In the genomic region with DNA sequence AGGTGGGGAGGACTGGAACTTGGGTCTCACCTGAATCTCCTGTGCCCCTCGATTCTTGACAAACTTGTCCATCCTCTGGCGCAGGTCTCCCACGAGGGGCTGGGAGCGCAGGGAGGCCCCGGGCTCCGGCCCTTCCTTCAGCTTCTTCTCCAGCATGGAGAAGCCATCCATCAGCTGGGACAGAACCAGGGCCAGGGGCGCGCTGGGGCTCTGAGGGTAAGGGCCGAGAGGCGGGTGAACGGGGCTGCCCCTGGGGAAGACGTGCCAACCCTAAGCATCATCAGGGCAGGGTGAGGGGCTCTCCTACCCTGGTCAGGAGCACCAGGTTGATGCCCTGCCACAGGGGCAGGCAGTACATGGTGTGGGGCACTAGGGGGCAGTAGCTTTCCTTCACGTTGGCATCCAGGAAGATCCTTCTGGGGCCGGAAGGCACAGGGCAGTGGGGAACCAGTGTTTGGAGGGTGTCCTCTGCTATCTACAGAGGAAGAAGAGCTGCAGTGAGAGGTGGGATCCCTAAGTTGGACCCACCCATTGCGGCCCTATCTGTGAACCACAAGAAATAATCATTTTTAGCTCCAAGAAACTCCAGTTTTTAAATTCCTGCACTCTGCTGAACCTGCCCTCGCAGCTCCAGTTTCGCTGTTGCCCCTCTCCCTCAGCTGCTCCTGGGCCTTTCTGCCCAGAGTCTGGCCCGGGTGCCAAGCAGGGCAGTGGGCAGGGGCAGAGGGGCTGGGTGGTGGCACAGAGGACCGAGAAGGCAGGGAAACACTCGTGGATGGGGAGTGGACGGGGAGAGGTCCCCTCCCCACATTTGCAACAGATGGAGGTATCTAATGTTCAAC, we compare ENCODE assay signal across 2 cellular contexts.
A peak's percentile ranks its signal among the peaks of the same experiment; 100 is the strongest.
TF ChIP-seq lines count a peak whose summit lies in the region.

No MANE protein-coding gene starts in this region.

TF ChIP-seq in SK-N-SH treated with all-trans-retinoic acid at 6 μM for 48 hours, 23 proteins besides CTCF, POLR2A, EP300 and RAD21 (continued from another document):
- TF ChIP-seq ZNF70 (CRISPR knock-in tag; IDR thresholded peaks at IDR 0.05) (no peak), OSR1 (CRISPR knock-in tag; IDR thresholded peaks at IDR 0.05) (no peak), ZNF565 (CRISPR knock-in tag; conservative IDR thresholded peaks at IDR 0.05; ENCODE audit: low read depth) (no peak), ZC3H10 (CRISPR knock-in tag; IDR thresholded peaks at IDR 0.05) (no peak), ISL1 (CRISPR knock-in tag; IDR thresholded peaks at IDR 0.05) (no peak)
- TF ChIP-seq, protein P1, sequence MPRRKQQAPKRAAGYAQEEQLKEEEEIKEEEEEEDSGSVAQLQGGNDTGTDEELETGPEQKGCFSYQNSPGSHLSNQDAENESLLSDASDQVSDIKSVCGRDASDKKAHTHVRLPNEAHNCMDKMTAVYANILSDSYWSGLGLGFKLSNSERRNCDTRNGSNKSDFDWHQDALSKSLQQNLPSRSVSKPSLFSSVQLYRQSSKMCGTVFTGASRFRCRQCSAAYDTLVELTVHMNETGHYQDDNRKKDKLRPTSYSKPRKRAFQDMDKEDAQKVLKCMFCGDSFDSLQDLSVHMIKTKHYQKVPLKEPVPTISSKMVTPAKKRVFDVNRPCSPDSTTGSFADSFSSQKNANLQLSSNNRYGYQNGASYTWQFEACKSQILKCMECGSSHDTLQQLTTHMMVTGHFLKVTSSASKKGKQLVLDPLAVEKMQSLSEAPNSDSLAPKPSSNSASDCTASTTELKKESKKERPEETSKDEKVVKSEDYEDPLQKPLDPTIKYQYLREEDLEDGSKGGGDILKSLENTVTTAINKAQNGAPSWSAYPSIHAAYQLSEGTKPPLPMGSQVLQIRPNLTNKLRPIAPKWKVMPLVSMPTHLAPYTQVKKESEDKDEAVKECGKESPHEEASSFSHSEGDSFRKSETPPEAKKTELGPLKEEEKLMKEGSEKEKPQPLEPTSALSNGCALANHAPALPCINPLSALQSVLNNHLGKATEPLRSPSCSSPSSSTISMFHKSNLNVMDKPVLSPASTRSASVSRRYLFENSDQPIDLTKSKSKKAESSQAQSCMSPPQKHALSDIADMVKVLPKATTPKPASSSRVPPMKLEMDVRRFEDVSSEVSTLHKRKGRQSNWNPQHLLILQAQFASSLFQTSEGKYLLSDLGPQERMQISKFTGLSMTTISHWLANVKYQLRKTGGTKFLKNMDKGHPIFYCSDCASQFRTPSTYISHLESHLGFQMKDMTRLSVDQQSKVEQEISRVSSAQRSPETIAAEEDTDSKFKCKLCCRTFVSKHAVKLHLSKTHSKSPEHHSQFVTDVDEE (CRISPR knock-in tag; IDR thresholded peaks at IDR 0.05): no peak
- TF ChIP-seq, protein P2, sequence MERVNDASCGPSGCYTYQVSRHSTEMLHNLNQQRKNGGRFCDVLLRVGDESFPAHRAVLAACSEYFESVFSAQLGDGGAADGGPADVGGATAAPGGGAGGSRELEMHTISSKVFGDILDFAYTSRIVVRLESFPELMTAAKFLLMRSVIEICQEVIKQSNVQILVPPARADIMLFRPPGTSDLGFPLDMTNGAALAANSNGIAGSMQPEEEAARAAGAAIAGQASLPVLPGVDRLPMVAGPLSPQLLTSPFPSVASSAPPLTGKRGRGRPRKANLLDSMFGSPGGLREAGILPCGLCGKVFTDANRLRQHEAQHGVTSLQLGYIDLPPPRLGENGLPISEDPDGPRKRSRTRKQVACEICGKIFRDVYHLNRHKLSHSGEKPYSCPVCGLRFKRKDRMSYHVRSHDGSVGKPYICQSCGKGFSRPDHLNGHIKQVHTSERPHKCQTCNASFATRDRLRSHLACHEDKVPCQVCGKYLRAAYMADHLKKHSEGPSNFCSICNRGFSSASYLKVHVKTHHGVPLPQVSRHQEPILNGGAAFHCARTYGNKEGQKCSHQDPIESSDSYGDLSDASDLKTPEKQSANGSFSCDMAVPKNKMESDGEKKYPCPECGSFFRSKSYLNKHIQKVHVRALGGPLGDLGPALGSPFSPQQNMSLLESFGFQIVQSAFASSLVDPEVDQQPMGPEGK (CRISPR knock-in tag; IDR thresholded peaks at IDR 0.05; ENCODE audit: borderline replicate concordance): no peak
- TF ChIP-seq, protein P3, sequence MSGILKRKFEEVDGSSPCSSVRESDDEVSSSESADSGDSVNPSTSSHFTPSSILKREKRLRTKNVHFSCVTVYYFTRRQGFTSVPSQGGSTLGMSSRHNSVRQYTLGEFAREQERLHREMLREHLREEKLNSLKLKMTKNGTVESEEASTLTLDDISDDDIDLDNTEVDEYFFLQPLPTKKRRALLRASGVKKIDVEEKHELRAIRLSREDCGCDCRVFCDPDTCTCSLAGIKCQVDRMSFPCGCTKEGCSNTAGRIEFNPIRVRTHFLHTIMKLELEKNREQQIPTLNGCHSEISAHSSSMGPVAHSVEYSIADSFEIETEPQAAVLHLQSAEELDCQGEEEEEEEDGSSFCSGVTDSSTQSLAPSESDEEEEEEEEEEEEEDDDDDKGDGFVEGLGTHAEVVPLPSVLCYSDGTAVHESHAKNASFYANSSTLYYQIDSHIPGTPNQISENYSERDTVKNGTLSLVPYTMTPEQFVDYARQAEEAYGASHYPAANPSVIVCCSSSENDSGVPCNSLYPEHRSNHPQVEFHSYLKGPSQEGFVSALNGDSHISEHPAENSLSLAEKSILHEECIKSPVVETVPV (CRISPR knock-in tag; IDR thresholded peaks at IDR 0.05): no peak
TF ChIP-seq in SK-N-SH treated with all-trans-retinoic acid at 6 μM for 48 hours: peak in this region for 0.

TF ChIP-seq in K562, 482 proteins besides CTCF, POLR2A, EP300 and RAD21:
- TF ChIP-seq, protein P4, sequence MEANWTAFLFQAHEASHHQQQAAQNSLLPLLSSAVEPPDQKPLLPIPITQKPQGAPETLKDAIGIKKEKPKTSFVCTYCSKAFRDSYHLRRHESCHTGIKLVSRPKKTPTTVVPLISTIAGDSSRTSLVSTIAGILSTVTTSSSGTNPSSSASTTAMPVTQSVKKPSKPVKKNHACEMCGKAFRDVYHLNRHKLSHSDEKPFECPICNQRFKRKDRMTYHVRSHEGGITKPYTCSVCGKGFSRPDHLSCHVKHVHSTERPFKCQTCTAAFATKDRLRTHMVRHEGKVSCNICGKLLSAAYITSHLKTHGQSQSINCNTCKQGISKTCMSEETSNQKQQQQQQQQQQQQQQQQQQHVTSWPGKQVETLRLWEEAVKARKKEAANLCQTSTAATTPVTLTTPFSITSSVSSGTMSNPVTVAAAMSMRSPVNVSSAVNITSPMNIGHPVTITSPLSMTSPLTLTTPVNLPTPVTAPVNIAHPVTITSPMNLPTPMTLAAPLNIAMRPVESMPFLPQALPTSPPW (CRISPR knock-in tag; IDR thresholded peaks at IDR 0.05): no peak
- TF ChIP-seq HNRNPK (IDR thresholded peaks at IDR 0.05; ENCODE audit: low read depth, low read length, poor library complexity, severe bottlenecking) (no peak), SPI1 (IDR thresholded peaks at IDR 0.05; ENCODE audit: borderline replicate concordance, low read depth, low read length) (no peak), SMC3 (conservative IDR thresholded peaks at IDR 0.05; ENCODE audit: insufficient read depth, low read depth, low read length) (peak; percentile 59), IFI16 (CRISPR knock-in tag; IDR thresholded peaks at IDR 0.05) (no peak), ZBTB7A (IDR thresholded peaks at IDR 0.05; ENCODE audit: borderline replicate concordance, control insufficient read depth, low read depth, low read length) (no peak), ETS2 (tag; IDR thresholded peaks at IDR 0.05; ENCODE audit: borderline replicate concordance, poor library complexity, severe bottlenecking) (no peak), ZNF57 (CRISPR knock-in tag; IDR thresholded peaks at IDR 0.05) (no peak), HNRNPUL1 (IDR thresholded peaks at IDR 0.05; ENCODE audit: low read length) (no peak), ZNF764 (CRISPR knock-in tag; IDR thresholded peaks at IDR 0.05; ENCODE audit: low read depth) (no peak), MYNN (IDR thresholded peaks at IDR 0.05) (0 out of 2 replicates have a peak, but pooled peaks have one; percentile 19), MYNN (CRISPR knock-in tag; IDR thresholded peaks at IDR 0.05) (no peak), SMARCA4 (IDR thresholded peaks at IDR 0.05) (no peak), KLF16 (IDR thresholded peaks at IDR 0.05) (no peak), ZNF232 (CRISPR knock-in tag; IDR thresholded peaks at IDR 0.05) (no peak), ZNF75A (CRISPR knock-in tag; IDR thresholded peaks at IDR 0.05) (no peak), SMARCA5 (IDR thresholded peaks at IDR 0.05) (no peak), ELF1 (tag; IDR thresholded peaks at IDR 0.05) (no peak), ZNF561 (CRISPR knock-in tag; conservative IDR thresholded peaks at IDR 0.05) (no peak), GATAD2B (IDR thresholded peaks at IDR 0.05; ENCODE audit: borderline replicate concordance) (no peak), XRCC4 (IDR thresholded peaks at IDR 0.05; ENCODE audit: extremely low read depth, insufficient read depth, insufficient read length) (no peak), ZNF253 (CRISPR knock-in tag; conservative IDR thresholded peaks at IDR 0.05) (no peak)
- TF ChIP-seq, protein P5, sequence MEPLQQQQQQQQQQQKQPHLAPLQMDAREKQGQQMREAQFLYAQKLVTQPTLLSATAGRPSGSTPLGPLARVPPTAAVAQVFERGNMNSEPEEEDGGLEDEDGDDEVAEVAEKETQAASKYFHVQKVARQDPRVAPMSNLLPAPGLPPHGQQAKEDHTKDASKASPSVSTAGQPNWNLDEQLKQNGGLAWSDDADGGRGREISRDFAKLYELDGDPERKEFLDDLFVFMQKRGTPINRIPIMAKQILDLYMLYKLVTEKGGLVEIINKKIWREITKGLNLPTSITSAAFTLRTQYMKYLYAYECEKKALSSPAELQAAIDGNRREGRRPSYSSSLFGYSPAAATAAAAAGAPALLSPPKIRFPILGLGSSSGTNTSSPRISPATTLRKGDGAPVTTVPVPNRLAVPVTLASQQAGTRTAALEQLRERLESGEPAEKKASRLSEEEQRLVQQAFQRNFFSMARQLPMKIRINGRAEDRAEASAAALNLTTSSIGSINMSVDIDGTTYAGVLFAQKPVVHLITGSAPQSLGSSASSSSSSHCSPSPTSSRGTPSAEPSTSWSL (CRISPR knock-in tag; IDR thresholded peaks at IDR 0.05; ENCODE audit: borderline replicate concordance): no peak
- TF ChIP-seq, protein P6, sequence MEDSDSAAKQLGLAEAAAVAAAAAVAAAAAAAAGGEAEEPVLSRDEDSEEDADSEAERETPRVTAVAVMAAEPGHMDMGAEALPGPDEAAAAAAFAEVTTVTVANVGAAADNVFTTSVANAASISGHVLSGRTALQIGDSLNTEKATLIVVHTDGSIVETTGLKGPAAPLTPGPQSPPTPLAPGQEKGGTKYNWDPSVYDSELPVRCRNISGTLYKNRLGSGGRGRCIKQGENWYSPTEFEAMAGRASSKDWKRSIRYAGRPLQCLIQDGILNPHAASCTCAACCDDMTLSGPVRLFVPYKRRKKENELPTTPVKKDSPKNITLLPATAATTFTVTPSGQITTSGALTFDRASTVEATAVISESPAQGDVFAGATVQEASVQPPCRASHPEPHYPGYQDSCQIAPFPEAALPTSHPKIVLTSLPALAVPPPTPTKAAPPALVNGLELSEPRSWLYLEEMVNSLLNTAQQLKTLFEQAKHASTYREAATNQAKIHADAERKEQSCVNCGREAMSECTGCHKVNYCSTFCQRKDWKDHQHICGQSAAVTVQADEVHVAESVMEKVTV (CRISPR knock-in tag; IDR thresholded peaks at IDR 0.05): peak; percentile 44; the same call in 1 of the 2 replicates
- TF ChIP-seq, protein P7, sequence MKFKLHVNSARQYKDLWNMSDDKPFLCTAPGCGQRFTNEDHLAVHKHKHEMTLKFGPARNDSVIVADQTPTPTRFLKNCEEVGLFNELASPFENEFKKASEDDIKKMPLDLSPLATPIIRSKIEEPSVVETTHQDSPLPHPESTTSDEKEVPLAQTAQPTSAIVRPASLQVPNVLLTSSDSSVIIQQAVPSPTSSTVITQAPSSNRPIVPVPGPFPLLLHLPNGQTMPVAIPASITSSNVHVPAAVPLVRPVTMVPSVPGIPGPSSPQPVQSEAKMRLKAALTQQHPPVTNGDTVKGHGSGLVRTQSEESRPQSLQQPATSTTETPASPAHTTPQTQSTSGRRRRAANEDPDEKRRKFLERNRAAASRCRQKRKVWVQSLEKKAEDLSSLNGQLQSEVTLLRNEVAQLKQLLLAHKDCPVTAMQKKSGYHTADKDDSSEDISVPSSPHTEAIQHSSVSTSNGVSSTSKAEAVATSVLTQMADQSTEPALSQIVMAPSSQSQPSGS (CRISPR knock-in tag; IDR thresholded peaks at IDR 0.05): no peak
- TF ChIP-seq, protein P8, sequence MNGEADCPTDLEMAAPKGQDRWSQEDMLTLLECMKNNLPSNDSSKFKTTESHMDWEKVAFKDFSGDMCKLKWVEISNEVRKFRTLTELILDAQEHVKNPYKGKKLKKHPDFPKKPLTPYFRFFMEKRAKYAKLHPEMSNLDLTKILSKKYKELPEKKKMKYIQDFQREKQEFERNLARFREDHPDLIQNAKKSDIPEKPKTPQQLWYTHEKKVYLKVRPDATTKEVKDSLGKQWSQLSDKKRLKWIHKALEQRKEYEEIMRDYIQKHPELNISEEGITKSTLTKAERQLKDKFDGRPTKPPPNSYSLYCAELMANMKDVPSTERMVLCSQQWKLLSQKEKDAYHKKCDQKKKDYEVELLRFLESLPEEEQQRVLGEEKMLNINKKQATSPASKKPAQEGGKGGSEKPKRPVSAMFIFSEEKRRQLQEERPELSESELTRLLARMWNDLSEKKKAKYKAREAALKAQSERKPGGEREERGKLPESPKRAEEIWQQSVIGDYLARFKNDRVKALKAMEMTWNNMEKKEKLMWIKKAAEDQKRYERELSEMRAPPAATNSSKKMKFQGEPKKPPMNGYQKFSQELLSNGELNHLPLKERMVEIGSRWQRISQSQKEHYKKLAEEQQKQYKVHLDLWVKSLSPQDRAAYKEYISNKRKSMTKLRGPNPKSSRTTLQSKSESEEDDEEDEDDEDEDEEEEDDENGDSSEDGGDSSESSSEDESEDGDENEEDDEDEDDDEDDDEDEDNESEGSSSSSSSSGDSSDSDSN (IDR thresholded peaks at IDR 0.05; ENCODE audit: borderline replicate concordance in 1 of 2, low read depth in 2 of 2, low read length in 2 of 2): no peak
TF ChIP-seq in K562: peak in this region for 3.
